Comparison of ENCODE assay signal across 1 cellular context in the genomic region with DNA sequence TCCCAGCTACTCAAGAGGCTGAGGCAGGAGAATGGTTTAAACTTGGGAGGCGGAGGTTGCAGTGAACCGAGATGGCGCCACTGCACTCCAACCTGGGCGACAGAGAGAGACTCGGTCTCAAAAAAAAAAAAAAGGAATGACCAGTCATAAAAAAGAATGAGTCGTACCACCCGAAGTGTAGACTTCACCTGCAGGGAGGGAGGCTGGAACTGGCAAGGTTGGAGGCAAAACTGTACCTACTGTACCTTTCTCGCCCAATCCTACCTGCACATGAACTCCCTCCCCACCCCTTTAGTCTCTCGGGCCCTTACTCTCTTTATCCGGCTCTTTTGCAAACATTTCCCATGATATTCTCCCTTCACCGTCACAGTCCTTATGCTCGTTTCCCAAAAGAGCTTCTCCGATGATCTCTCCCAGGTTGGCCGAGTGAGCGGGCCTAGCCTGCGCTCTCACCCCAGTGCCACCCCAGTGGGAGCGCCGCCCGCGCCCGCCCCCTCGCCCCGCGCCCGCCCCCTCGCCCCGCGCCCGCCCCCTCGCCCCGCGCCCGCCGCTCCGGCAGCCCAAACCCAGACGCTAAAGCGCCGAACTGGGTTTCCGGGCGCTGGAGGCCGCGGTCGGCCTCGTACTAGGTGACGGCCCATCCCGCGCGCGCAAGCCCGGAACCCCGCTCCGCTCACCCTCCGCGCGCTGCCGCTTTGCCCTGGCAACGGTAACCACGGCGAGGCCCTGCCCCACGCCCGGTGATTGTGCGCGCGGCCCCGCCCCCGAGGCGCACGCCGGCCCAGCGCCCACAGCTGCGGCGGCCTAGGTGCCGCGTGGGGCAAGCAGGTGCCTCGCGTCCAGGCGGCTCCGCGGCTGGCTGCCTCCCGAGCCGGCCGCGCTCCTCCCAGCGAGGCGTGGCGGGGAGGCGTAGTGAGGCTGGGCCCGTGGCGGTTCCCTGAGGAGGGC.
TF ChIP-seq lines count a peak whose summit lies in the region.

A gene (plus strand): TSS at position 772 of the 948 bp plus-strand sequence. CDS start 294 bp downstream, outside the sequence.

TF ChIP-seq in GM12878, 131 proteins besides CTCF, POLR2A, EP300 and RAD21 (continued from another document and continues in another):
- TF ChIP-seq, protein P1, sequence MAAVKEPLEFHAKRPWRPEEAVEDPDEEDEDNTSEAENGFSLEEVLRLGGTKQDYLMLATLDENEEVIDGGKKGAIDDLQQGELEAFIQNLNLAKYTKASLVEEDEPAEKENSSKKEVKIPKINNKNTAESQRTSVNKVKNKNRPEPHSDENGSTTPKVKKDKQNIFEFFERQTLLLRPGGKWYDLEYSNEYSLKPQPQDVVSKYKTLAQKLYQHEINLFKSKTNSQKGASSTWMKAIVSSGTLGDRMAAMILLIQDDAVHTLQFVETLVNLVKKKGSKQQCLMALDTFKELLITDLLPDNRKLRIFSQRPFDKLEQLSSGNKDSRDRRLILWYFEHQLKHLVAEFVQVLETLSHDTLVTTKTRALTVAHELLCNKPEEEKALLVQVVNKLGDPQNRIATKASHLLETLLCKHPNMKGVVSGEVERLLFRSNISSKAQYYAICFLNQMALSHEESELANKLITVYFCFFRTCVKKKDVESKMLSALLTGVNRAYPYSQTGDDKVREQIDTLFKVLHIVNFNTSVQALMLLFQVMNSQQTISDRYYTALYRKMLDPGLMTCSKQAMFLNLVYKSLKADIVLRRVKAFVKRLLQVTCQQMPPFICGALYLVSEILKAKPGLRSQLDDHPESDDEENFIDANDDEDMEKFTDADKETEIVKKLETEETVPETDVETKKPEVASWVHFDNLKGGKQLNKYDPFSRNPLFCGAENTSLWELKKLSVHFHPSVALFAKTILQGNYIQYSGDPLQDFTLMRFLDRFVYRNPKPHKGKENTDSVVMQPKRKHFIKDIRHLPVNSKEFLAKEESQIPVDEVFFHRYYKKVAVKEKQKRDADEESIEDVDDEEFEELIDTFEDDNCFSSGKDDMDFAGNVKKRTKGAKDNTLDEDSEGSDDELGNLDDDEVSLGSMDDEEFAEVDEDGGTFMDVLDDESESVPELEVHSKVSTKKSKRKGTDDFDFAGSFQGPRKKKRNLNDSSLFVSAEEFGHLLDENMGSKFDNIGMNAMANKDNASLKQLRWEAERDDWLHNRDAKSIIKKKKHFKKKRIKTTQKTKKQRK (IDR thresholded peaks at IDR 0.05; ENCODE audit: low read depth, low read length) = no peak
- TF ChIP-seq CHD4 (IDR thresholded peaks at IDR 0.05) = no peak
- no peak for TF ChIP-seq CREB1 (IDR thresholded peaks at IDR 0.05; ENCODE audit: low read depth)
- no peak for TF ChIP-seq ASH2L (IDR thresholded peaks at IDR 0.05; ENCODE audit: borderline replicate concordance, low read depth)
- no peak for TF ChIP-seq CREM (IDR thresholded peaks at IDR 0.05; ENCODE audit: low read depth)
- 0 out of 2 replicates have a peak, but pooled peaks have one; percentile 68 for TF ChIP-seq RB1 (IDR thresholded peaks at IDR 0.05; ENCODE audit: borderline replicate concordance)
- TF ChIP-seq, protein P2, sequence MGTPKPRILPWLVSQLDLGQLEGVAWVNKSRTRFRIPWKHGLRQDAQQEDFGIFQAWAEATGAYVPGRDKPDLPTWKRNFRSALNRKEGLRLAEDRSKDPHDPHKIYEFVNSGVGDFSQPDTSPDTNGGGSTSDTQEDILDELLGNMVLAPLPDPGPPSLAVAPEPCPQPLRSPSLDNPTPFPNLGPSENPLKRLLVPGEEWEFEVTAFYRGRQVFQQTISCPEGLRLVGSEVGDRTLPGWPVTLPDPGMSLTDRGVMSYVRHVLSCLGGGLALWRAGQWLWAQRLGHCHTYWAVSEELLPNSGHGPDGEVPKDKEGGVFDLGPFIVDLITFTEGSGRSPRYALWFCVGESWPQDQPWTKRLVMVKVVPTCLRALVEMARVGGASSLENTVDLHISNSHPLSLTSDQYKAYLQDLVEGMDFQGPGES (IDR thresholded peaks at IDR 0.05) = no peak
- no peak for TF ChIP-seq MTA2 (IDR thresholded peaks at IDR 0.05; ENCODE audit: low read depth)
- TF ChIP-seq TARDBP (IDR thresholded peaks at IDR 0.05; ENCODE audit: borderline replicate concordance) = no peak
- TF ChIP-seq DPF2 (IDR thresholded peaks at IDR 0.05) = peak; percentile 74; the same call in 1 of the 2 replicates
- TF ChIP-seq, protein P3, sequence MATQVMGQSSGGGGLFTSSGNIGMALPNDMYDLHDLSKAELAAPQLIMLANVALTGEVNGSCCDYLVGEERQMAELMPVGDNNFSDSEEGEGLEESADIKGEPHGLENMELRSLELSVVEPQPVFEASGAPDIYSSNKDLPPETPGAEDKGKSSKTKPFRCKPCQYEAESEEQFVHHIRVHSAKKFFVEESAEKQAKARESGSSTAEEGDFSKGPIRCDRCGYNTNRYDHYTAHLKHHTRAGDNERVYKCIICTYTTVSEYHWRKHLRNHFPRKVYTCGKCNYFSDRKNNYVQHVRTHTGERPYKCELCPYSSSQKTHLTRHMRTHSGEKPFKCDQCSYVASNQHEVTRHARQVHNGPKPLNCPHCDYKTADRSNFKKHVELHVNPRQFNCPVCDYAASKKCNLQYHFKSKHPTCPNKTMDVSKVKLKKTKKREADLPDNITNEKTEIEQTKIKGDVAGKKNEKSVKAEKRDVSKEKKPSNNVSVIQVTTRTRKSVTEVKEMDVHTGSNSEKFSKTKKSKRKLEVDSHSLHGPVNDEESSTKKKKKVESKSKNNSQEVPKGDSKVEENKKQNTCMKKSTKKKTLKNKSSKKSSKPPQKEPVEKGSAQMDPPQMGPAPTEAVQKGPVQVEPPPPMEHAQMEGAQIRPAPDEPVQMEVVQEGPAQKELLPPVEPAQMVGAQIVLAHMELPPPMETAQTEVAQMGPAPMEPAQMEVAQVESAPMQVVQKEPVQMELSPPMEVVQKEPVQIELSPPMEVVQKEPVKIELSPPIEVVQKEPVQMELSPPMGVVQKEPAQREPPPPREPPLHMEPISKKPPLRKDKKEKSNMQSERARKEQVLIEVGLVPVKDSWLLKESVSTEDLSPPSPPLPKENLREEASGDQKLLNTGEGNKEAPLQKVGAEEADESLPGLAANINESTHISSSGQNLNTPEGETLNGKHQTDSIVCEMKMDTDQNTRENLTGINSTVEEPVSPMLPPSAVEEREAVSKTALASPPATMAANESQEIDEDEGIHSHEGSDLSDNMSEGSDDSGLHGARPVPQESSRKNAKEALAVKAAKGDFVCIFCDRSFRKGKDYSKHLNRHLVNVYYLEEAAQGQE (IDR thresholded peaks at IDR 0.05; ENCODE audit: low read depth, low read length) = no peak
- TF ChIP-seq POU2F2 (IDR thresholded peaks at IDR 0.05; ENCODE audit: borderline replicate concordance, low read depth, low read length) = no peak
- TF ChIP-seq, protein P4, sequence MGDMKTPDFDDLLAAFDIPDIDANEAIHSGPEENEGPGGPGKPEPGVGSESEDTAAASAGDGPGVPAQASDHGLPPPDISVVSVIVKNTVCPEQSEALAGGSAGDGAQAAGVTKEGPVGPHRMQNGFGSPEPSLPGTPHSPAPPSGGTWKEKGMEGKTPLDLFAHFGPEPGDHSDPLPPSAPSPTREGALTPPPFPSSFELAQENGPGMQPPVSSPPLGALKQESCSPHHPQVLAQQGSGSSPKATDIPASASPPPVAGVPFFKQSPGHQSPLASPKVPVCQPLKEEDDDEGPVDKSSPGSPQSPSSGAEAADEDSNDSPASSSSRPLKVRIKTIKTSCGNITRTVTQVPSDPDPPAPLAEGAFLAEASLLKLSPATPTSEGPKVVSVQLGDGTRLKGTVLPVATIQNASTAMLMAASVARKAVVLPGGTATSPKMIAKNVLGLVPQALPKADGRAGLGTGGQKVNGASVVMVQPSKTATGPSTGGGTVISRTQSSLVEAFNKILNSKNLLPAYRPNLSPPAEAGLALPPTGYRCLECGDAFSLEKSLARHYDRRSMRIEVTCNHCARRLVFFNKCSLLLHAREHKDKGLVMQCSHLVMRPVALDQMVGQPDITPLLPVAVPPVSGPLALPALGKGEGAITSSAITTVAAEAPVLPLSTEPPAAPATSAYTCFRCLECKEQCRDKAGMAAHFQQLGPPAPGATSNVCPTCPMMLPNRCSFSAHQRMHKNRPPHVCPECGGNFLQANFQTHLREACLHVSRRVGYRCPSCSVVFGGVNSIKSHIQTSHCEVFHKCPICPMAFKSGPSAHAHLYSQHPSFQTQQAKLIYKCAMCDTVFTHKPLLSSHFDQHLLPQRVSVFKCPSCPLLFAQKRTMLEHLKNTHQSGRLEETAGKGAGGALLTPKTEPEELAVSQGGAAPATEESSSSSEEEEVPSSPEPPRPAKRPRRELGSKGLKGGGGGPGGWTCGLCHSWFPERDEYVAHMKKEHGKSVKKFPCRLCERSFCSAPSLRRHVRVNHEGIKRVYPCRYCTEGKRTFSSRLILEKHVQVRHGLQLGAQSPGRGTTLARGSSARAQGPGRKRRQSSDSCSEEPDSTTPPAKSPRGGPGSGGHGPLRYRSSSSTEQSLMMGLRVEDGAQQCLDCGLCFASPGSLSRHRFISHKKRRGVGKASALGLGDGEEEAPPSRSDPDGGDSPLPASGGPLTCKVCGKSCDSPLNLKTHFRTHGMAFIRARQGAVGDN (IDR thresholded peaks at IDR 0.05) = no peak
- no peak for TF ChIP-seq RAD51 (IDR thresholded peaks at IDR 0.05)
- TF ChIP-seq POLR2AphosphoS2 (IDR thresholded peaks at IDR 0.05; ENCODE audit: low read depth, low read length) = no peak
- no peak for TF ChIP-seq SIN3A (IDR thresholded peaks at IDR 0.05; ENCODE audit: low read depth, low read length)
- no peak for TF ChIP-seq NFXL1 (IDR thresholded peaks at IDR 0.05; ENCODE audit: borderline replicate concordance)
- TF ChIP-seq MTA3 (IDR thresholded peaks at IDR 0.05; ENCODE audit: borderline replicate concordance, low read length) = no peak
- no peak for TF ChIP-seq SIX5 (IDR thresholded peaks at IDR 0.05; ENCODE audit: low read depth, low read length, severe bottlenecking)
- TF ChIP-seq SREBF2 (IDR thresholded peaks at IDR 0.05; ENCODE audit: low read length) = no peak
- TF ChIP-seq, protein P5, sequence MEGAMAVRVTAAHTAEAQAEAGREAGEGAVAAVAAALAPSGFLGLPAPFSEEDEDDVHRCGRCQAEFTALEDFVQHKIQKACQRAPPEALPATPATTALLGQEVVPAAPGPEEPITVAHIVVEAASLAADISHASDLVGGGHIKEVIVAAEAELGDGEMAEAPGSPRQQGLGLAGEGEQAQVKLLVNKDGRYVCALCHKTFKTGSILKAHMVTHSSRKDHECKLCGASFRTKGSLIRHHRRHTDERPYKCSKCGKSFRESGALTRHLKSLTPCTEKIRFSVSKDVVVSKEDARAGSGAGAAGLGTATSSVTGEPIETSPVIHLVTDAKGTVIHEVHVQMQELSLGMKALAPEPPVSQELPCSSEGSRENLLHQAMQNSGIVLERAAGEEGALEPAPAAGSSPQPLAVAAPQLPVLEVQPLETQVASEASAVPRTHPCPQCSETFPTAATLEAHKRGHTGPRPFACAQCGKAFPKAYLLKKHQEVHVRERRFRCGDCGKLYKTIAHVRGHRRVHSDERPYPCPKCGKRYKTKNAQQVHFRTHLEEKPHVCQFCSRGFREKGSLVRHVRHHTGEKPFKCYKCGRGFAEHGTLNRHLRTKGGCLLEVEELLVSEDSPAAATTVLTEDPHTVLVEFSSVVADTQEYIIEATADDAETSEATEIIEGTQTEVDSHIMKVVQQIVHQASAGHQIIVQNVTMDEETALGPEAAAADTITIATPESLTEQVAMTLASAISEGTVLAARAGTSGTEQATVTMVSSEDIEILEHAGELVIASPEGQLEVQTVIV (IDR thresholded peaks at IDR 0.05; ENCODE audit: borderline replicate concordance, partially characterized antibody) = no peak
- TF ChIP-seq, protein P6, sequence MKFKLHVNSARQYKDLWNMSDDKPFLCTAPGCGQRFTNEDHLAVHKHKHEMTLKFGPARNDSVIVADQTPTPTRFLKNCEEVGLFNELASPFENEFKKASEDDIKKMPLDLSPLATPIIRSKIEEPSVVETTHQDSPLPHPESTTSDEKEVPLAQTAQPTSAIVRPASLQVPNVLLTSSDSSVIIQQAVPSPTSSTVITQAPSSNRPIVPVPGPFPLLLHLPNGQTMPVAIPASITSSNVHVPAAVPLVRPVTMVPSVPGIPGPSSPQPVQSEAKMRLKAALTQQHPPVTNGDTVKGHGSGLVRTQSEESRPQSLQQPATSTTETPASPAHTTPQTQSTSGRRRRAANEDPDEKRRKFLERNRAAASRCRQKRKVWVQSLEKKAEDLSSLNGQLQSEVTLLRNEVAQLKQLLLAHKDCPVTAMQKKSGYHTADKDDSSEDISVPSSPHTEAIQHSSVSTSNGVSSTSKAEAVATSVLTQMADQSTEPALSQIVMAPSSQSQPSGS (IDR thresholded peaks at IDR 0.05; ENCODE audit: low read length) = no peak
- no peak for TF ChIP-seq CBX5 (IDR thresholded peaks at IDR 0.05; ENCODE audit: low read depth)
- 0 out of 2 replicates have a peak, but pooled peaks have one; percentile 43 for TF ChIP-seq TAF1 (IDR thresholded peaks at IDR 0.05; ENCODE audit: borderline replicate concordance, low read depth, low read length)
- no peak for TF ChIP-seq CBX3 (IDR thresholded peaks at IDR 0.05; ENCODE audit: borderline replicate concordance, low read depth)
- no peak for TF ChIP-seq ZZZ3 (IDR thresholded peaks at IDR 0.05; ENCODE audit: control insufficient read depth, insufficient read length, low read depth)
- peak; percentile 51; the same call in 1 of the 2 replicates for TF ChIP-seq SMARCA5 (IDR thresholded peaks at IDR 0.05)
- no peak for TF ChIP-seq ATF7 (IDR thresholded peaks at IDR 0.05; ENCODE audit: low read depth)
- TF ChIP-seq, protein P7, sequence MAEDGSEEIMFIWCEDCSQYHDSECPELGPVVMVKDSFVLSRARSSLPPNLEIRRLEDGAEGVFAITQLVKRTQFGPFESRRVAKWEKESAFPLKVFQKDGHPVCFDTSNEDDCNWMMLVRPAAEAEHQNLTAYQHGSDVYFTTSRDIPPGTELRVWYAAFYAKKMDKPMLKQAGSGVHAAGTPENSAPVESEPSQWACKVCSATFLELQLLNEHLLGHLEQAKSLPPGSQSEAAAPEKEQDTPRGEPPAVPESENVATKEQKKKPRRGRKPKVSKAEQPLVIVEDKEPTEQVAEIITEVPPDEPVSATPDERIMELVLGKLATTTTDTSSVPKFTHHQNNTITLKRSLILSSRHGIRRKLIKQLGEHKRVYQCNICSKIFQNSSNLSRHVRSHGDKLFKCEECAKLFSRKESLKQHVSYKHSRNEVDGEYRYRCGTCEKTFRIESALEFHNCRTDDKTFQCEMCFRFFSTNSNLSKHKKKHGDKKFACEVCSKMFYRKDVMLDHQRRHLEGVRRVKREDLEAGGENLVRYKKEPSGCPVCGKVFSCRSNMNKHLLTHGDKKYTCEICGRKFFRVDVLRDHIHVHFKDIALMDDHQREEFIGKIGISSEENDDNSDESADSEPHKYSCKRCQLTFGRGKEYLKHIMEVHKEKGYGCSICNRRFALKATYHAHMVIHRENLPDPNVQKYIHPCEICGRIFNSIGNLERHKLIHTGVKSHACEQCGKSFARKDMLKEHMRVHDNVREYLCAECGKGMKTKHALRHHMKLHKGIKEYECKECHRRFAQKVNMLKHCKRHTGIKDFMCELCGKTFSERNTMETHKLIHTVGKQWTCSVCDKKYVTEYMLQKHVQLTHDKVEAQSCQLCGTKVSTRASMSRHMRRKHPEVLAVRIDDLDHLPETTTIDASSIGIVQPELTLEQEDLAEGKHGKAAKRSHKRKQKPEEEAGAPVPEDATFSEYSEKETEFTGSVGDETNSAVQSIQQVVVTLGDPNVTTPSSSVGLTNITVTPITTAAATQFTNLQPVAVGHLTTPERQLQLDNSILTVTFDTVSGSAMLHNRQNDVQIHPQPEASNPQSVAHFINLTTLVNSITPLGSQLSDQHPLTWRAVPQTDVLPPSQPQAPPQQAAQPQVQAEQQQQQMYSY (CRISPR knock-in tag; IDR thresholded peaks at IDR 0.05) = no peak
- no peak for TF ChIP-seq MEF2A (IDR thresholded peaks at IDR 0.05; ENCODE audit: insufficient read depth, low read depth, low read length)
- no peak for TF ChIP-seq FOXM1 (IDR thresholded peaks at IDR 0.05; ENCODE audit: low read depth, low read length)
- TF ChIP-seq TCF12 (IDR thresholded peaks at IDR 0.05; ENCODE audit: low read depth, low read length) = peak; percentile 60; the same call in 1 of the 2 replicates
- no peak for TF ChIP-seq NFYA (IDR thresholded peaks at IDR 0.05; ENCODE audit: borderline replicate concordance, low read depth, low read length)
